Comparison of ENCODE assay signal across 1 cellular context in genomic region chr2:96540136-96540535, GRCh38.
TF ChIP-seq lines count a peak whose summit lies in the region.

No MANE protein-coding gene starts in this region.

TF ChIP-seq in IMR-90, 13 proteins besides CTCF, POLR2A, EP300 and RAD21 (continued from another document):
- TF ChIP-seq ELK1 (IDR thresholded peaks at IDR 0.05; ENCODE audit: borderline replicate concordance, low read depth, low read length) (no peak), MXI1 (IDR thresholded peaks at IDR 0.05; ENCODE audit: borderline replicate concordance, low read depth, low read length) (no peak), MAFK (IDR thresholded peaks at IDR 0.05; ENCODE audit: low read depth, low read length) (no peak), CHD1 (IDR thresholded peaks at IDR 0.05; ENCODE audit: low read depth, low read length) (no peak), NFE2L2 (IDR thresholded peaks at IDR 0.05; ENCODE audit: low read depth, low read length) (no peak), CEBPB (IDR thresholded peaks at IDR 0.05; ENCODE audit: low read depth, low read length) (no peak), BHLHE40 (IDR thresholded peaks at IDR 0.05; ENCODE audit: low read depth, low read length) (no peak), FOS (IDR thresholded peaks at IDR 0.05; ENCODE audit: low read depth, low read length) (no peak), MAZ (IDR thresholded peaks at IDR 0.05; ENCODE audit: borderline replicate concordance, low read depth, low read length) (no peak), RCOR1 (IDR thresholded peaks at IDR 0.05; ENCODE audit: insufficient replicate concordance, low read length) (no peak), SMC3 (IDR thresholded peaks at IDR 0.05; ENCODE audit: low read depth, low read length) (no peak)
